ENCODE assay signal across 8 cellular contexts in the genomic region with DNA sequence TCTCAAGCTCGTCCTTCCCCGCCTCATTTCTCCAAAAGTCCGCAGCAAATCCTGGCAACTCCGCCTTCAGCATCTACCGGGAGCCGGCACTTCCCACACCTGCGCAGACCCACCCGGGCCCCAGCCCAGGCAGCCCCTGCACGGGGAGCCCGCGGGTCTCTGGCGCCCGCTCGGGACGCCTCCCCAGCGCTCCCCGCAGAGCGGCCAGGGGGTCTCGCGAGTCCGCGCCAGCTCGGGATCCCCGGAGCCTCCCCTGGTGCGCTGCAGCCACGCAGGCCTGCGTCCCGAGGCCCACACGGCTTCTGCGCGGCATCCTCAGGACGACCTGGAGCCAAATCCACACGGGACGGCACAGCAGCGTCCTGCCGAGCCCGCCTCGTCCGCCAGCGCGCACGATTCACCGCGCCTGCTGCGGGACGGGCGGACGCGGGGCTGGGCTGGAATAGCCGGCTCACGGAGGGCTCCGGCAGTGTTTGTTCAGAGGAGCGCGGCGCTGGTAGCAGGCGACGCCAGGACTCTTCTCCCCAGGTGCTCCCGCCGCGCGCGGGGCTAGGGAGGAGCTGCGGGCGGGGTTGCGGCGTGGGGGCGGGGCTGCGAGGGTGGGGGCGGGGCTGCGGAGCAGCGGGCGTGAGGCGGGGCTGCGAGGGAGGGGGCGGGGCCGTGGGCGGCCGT. TPM values are rescaled to one million over a fixed set of nuclear protein-coding genes. Genes with fewer than 3 reads are reported as not detected.
A peak's percentile ranks its signal among the peaks of the same experiment; 100 is the strongest.
DNase-seq lines count a peak whose midpoint lies in the region; ATAC-seq and TF ChIP-seq lines count a peak whose summit lies in the region.

No MANE protein-coding gene starts in this region.

- ATAC-seq in GM19023 (IDR thresholded peaks at IDR 0.05; ENCODE audit: unreplicated experiment): peak; percentile 33
- peak; percentile 35 for ATAC-seq in HG03521 (IDR thresholded peaks at IDR 0.05; ENCODE audit: unreplicated experiment)

- H3K27me3 ChIP-seq in PC-9 (ENCODE audit: insufficient read depth, low read depth): no peaks in the 10 kb centered on the region
- H3K27me3 ChIP-seq in endocrine pancreas (ENCODE audit: control insufficient read depth, insufficient read depth, low read length): no peaks in the 10 kb centered on the region

- H3K4me3 ChIP-seq in PC-9 (peak overlapping the region; percentile 68), endocrine pancreas (ENCODE audit: control insufficient read depth, insufficient read depth, low read length) (no peak overlapping the region)

- BruUV-seq in PC-9 (replicated peaks; lab: Mats Ljungman, UMichigan): no TSS peak

- peak overlapping the region; percentile 84 for H2AFZ ChIP-seq in PC-9

- TF ChIP-seq CTCF in PC-9 (conservative IDR thresholded peaks at IDR 0.05): no peak

- H3K9me3 ChIP-seq in PC-9 (ENCODE audit: insufficient read depth, low read depth) (no peaks in the 10 kb centered on the region), endocrine pancreas (ENCODE audit: control insufficient read depth, low read length) (no peaks in the 10 kb centered on the region)

- intact Hi-C loops in PC-9 (cut with micrococcal nuclease; ENCODE audit: unreplicated experiment): no loop called here

- peak overlapping the region; percentile 83 for H3K4me2 ChIP-seq in PC-9

- POLR2A ChIA-PET in PC-9 (lab: Charles Lee; ENCODE audit: unreplicated experiment): interaction anchor here (0.6 to 1.1 kb wide), 5 partner anchors 14 to 368 kb away, joined by 3 to 6 read pairs (median 4); a partner anchor contains a TSS

- H3K27ac ChIP-seq in PC-9: no peak overlapping the region

- H3K9ac ChIP-seq in endocrine pancreas (ENCODE audit: control insufficient read depth, insufficient read depth, low read length): peak overlapping the region; percentile 71

- H3K4me1 ChIP-seq in PC-9 (replicated peaks; ENCODE audit: insufficient read depth) (peaks cover 16% of the 10 kb centered on the region), endocrine pancreas (ENCODE audit: control insufficient read depth, insufficient read depth, low read length) (peaks cover 7% of the 10 kb centered on the region)

- H3F3A ChIP-seq in PC-9 (ENCODE audit: insufficient read depth, low read depth): no peaks in the 10 kb centered on the region

- H3K9me2 ChIP-seq in PC-9 (ENCODE audit: insufficient read depth): no peaks in the 10 kb centered on the region

- DNase-seq in AG20443 (ENCODE audit: low spot score): peak; percentile 53
- no peak for DNase-seq in PC-9
- DNase-seq in myocyte (ENCODE audit: low read depth): peak; percentile 20
- DNase-seq in stimulated activated CD4-positive, alpha-beta T cell treated with anti-CD3 and anti-CD28 coated beads, Interleukin-2, amount 100 ng/mL, for 48 hours: no peak
- DNase-seq in activated CD4-positive, alpha-beta T cell treated with anti-CD3 and anti-CD28 coated beads for 4 hours: no peak

- CTCF ChIA-PET in PC-9 (lab: Charles Lee): interaction anchor here (0.6 kb wide), 2 partner anchors 42 to 143 kb away, joined by 3 to 6 read pairs; no protein-coding TSS in a partner anchor

- H3K36me3 ChIP-seq in PC-9 (ENCODE audit: low read depth) (no peaks in the 10 kb centered on the region; the same call in 1 of the 2 replicates), endocrine pancreas (ENCODE audit: control insufficient read depth, insufficient read depth, low read length) (no peaks in the 10 kb centered on the region)

- H3K79me2 ChIP-seq in PC-9 (ENCODE audit: low read depth): peaks cover 38% of the 10 kb centered on the region

- H4K20me1 ChIP-seq in PC-9 (ENCODE audit: insufficient read depth): peaks cover 35% of the 10 kb centered on the region

RNA-seq across cellular contexts. Expression of a gene that starts 0.8 kb away (rescaled TPM):
- total RNA-seq in PC-9 (2021): 21.7 and 24.5 TPM in 2 replicates
- total RNA-seq in myocyte: 27.7 and 31.2 TPM in 2 replicates
- 19.6 TPM for polyA plus RNA-seq in myocyte (2012)

RNA-seq across cellular contexts. Expression of a gene that starts 14.7 kb away (rescaled TPM):
- 36.2 and 40.8 TPM in 2 replicates for total RNA-seq in PC-9 (2021)
- total RNA-seq in myocyte: 21.1 and 32.2 TPM in 2 replicates
- polyA plus RNA-seq in myocyte (2012): 29.1 TPM

RNA-seq across cellular contexts. Expression of a gene that starts 14.9 kb away (rescaled TPM):
- total RNA-seq in PC-9 (2021) (12.8 and 16.3 TPM in 2 replicates), myocyte (0.31 and 0.78 TPM in 2 replicates)
- polyA plus RNA-seq in myocyte (2012): 2.2 TPM

RNA-seq across cellular contexts. Expression of a gene that starts 38.1 kb away (rescaled TPM):
- total RNA-seq in PC-9 (2021) (5.0 and 6.3 TPM in 2 replicates), myocyte (1.3 and 2.3 TPM in 2 replicates)
- 1.8 TPM for polyA plus RNA-seq in myocyte (2012)

RNA-seq across cellular contexts. Expression of a gene that starts 40.1 kb away (rescaled TPM):
- 47.2 and 47.5 TPM in 2 replicates for total RNA-seq in PC-9 (2021)
- total RNA-seq in myocyte: 37.9 and 66.0 TPM in 2 replicates
- 124 TPM for polyA plus RNA-seq in myocyte (2012)

Comparison
In these comparisons a context has a peak if more than half of its experiments do, and no peak if none do; other contexts are left out.
1. DNase-seq: peak in AG20443 (single experiment) and myocyte (single experiment); none in PC-9 (0 of 2), stimulated activated CD4-positive, alpha-beta T cell treated with anti-CD3 and anti-CD28 coated beads, Interleukin-2, amount 100 ng/mL, for 48 hours (0 of 2) and activated CD4-positive, alpha-beta T cell treated with anti-CD3 and anti-CD28 coated beads for 4 hours (0 of 2).